17 cellular contexts compared by ENCODE assay signal in the genomic region with DNA sequence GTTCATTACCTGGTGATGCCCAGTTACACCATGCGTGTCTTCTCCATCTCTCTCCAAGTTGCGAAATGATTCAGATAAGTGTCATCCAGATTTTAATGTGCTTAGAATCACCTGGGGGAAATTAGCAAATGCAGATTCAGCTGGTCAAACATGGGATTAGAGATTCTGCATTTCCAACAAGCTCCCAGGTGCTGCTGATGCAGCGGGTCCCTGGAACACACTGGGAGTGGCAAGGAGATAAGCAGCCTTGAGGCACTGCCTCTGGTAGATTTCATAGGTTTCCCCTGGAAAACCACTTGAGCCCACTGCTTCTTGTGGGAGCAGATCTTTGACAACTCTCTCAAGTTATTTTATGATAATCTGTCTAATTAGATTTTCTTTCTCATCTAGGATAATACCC.
DNase-seq lines count a peak whose midpoint lies in the region; ATAC-seq, FAIRE-seq and TF ChIP-seq lines count a peak whose summit lies in the region.
"Had no signal": no experiment of that assay in that cellular context is flagged by ENCODE, and none has a peak within 500 bp of the region (broad histone marks: within the 10 kb centered on the region; RNA-seq: fewer than 3 reads in every experiment).

No MANE protein-coding gene starts in this region.

- no peak overlapping the region for H3K4me2 ChIP-seq in HepG2 (ENCODE audit: low read depth, low read length)

- H3K27me3 ChIP-seq in HepG2 (ENCODE audit: control insufficient read depth in 1 of 2, insufficient read depth in 2 of 2, low read length in 2 of 2) = no peaks in the 10 kb centered on the region
- no peaks in the 10 kb centered on the region for H3K27me3 ChIP-seq in right lobe of liver
- peaks cover 0 to 4% (median 0%) of the 10 kb centered on the region in 4 donors for H3K27me3 ChIP-seq in esophagus muscularis mucosa

- CTCF ChIA-PET in HepG2 (lab: Yijun Ruan, JAX; ENCODE audit: low intra/inter-chr PET ratio, low total read pairs) = no interaction called here

- no peak for TF ChIP-seq CTCF in HepG2 (CRISPR knock-in tag; IDR thresholded peaks at IDR 0.05)
- no peak for TF ChIP-seq CTCF in right lobe of liver (IDR thresholded peaks at IDR 0.05)
- TF ChIP-seq CTCF in esophagus muscularis mucosa (IDR thresholded peaks at IDR 0.05) = no peak

- H3K4me1 ChIP-seq in HepG2 (ENCODE audit: insufficient read depth, low read length) (no peaks in the 10 kb centered on the region), right lobe of liver (no peaks in the 10 kb centered on the region), esophagus muscularis mucosa (peaks cover 0 to 20% (median 9%) of the 10 kb centered on the region in 4 donors)
- H3K4me1 ChIP-seq: HAP-1 had no signal

- 97% methylated on average over 3 of the region's 3 CpGs for WGBS in HepG2 (ENCODE audit: low lambda C conversion rate)
- WGBS in right lobe of liver (ENCODE audit: insufficient coverage, low coverage, low lambda C conversion rate, missing lambda C conversion rate) = 71% methylated on average over 1 of the region's 3 CpGs
- 89% methylated on average over 3 of the region's 3 CpGs for WGBS in esophagus muscularis mucosa

- intact Hi-C loops in HepG2 (cut with micrococcal nuclease; ENCODE audit: unreplicated experiment) = no loop called here
- intact Hi-C loops in right lobe of liver (cut with DNase I) = no loop called here
- intact Hi-C loops in esophagus muscularis mucosa (cut with DNase I) = no loop called here

- H3K27ac ChIP-seq in HepG2 (ENCODE audit: extremely low read length, insufficient read depth, low read length) (no peak overlapping the region), right lobe of liver (no peak overlapping the region), esophagus muscularis mucosa (replicated peaks in 1 of 4) (no peak overlapping the region)
- H3K27ac ChIP-seq: 22Rv1, GM23248 had no signal

- POLR2A ChIA-PET in HepG2 (lab: Yijun Ruan, JAX) = no interaction called here

- no peaks in the 10 kb centered on the region for H4K20me1 ChIP-seq in HepG2 (ENCODE audit: insufficient read depth, low read length)

- H3K9ac ChIP-seq in HepG2 (ENCODE audit: insufficient read depth, low read depth, low read length) = no peak overlapping the region
- H3K9ac ChIP-seq: GM23248 had no signal

- FAIRE-seq in HepG2 (lab: Jason Lieb, UNC) = no peak
- FAIRE-seq in GM12891 (lab: Jason Lieb, UNC) = no peak
- FAIRE-seq: D721Med had no signal

- BruUV-seq in HepG2 (replicated peaks; lab: Mats Ljungman, UMichigan) = no TSS peak

- H2AFZ ChIP-seq in HepG2 (ENCODE audit: low read length) = no peak overlapping the region
- H2AFZ ChIP-seq: GM23248 had no signal

- no peak for TF ChIP-seq EP300 in HepG2 (IDR thresholded peaks at IDR 0.05; ENCODE audit: low read depth in 2 of 2, low read length in 2 of 2)
- TF ChIP-seq EP300 in HepG2 (CRISPR knock-in tag; IDR thresholded peaks at IDR 0.05; ENCODE audit: borderline replicate concordance) = no peak
- no peak for TF ChIP-seq EP300 in esophagus muscularis mucosa (IDR thresholded peaks at IDR 0.05)

- TF ChIP-seq POLR2A in HepG2 (IDR thresholded peaks at IDR 0.05; ENCODE audit: insufficient read depth in 1 of 2, low read depth in 2 of 2, low read length in 2 of 2) = no peak
- no peak for TF ChIP-seq POLR2A in right lobe of liver (IDR thresholded peaks at IDR 0.05)
- no peak for TF ChIP-seq POLR2A in esophagus muscularis mucosa (IDR thresholded peaks at IDR 0.05; ENCODE audit: low read depth)
- no peak for TF ChIP-seq POLR2A in GM12891 (IDR thresholded peaks at IDR 0.05; ENCODE audit: low read depth, low read length)

- no peak overlapping the region for H3K4me3 ChIP-seq in HepG2 (replicated peaks in 1 of 3; ENCODE audit: insufficient read depth in 1 of 3, low read depth in 2 of 3, low read length in 3 of 3)
- H3K4me3 ChIP-seq in right lobe of liver = no peak overlapping the region
- H3K4me3 ChIP-seq in esophagus muscularis mucosa = no peak overlapping the region
- H3K4me3 ChIP-seq: GM23248, HAP-1 had no signal

- DNase-seq in NCI-H1105 treated with DMSO at 0.1 percent for 48 hours (lab: John Stamatoyannopoulos, UW) = peak; percentile 2
- DNase-seq in NCI-H1105 (lab: John Stamatoyannopoulos, UW) = no peak
- DNase-seq in HepG2 (ENCODE audit: low spot score) = no peak
- no peak for DNase-seq in right lobe of liver
- DNase-seq in esophagus muscularis mucosa (ENCODE audit: extremely low spot score) = peak; percentile 26
- no peak for DNase-seq in GM12891 (ENCODE audit: insufficient read length, low spot score)
- no peak for DNase-seq in MV-4-11 (lab: John Stamatoyannopoulos, UW)
- DNase-seq: CD8-positive, alpha-beta T cell; COR-L47; DMS153; DND-41; GDM1; GM23248 had no signal

- in situ Hi-C loops in HepG2 (cut with HindIII; ENCODE audit: extremely low pct_ligation_motif_present, low pct_unique_long_range_greater_than_20kb) = no loop called here

- H3K9me3 ChIP-seq in HepG2 (ENCODE audit: low read length) = no peaks in the 10 kb centered on the region
- H3K9me3 ChIP-seq in right lobe of liver = no peaks in the 10 kb centered on the region
- no peaks in the 10 kb centered on the region for H3K9me3 ChIP-seq in esophagus muscularis mucosa
- H3K9me3 ChIP-seq: HAP-1 had no signal

- TF ChIP-seq RAD21 in HepG2 (CRISPR knock-in tag; IDR thresholded peaks at IDR 0.05) = no peak

- H3K36me3 ChIP-seq in HepG2 (replicated peaks in 1 of 2; ENCODE audit: control insufficient read depth in 1 of 2, insufficient read depth in 2 of 2, low read length in 2 of 2) (no peaks in the 10 kb centered on the region), right lobe of liver (no peaks in the 10 kb centered on the region), esophagus muscularis mucosa (no peaks in the 10 kb centered on the region)
- H3K36me3 ChIP-seq: HAP-1 had no signal

- ATAC-seq in HepG2 = no peak
- ATAC-seq in right lobe of liver = no peak
- ATAC-seq in GM19351 (IDR thresholded peaks at IDR 0.05; ENCODE audit: unreplicated experiment) = no peak
- ATAC-seq: CD8-positive, alpha-beta T cell had no signal

- no peaks in the 10 kb centered on the region for H3K79me2 ChIP-seq in HepG2 (ENCODE audit: insufficient read depth, low read length)

TF ChIP-seq in HepG2, 621 proteins besides CTCF, POLR2A, EP300 and RAD21:
- TF ChIP-seq CEBPB (IDR thresholded peaks at IDR 0.05; ENCODE audit: borderline replicate concordance, low read depth, low read length) (0 out of 2 replicates have a peak, but pooled peaks have one; percentile 12), MTA3 (CRISPR knock-in tag; IDR thresholded peaks at IDR 0.05) (no peak), CHCHD3 (CRISPR knock-in tag; IDR thresholded peaks at IDR 0.05) (no peak)
- TF ChIP-seq, protein P1, sequence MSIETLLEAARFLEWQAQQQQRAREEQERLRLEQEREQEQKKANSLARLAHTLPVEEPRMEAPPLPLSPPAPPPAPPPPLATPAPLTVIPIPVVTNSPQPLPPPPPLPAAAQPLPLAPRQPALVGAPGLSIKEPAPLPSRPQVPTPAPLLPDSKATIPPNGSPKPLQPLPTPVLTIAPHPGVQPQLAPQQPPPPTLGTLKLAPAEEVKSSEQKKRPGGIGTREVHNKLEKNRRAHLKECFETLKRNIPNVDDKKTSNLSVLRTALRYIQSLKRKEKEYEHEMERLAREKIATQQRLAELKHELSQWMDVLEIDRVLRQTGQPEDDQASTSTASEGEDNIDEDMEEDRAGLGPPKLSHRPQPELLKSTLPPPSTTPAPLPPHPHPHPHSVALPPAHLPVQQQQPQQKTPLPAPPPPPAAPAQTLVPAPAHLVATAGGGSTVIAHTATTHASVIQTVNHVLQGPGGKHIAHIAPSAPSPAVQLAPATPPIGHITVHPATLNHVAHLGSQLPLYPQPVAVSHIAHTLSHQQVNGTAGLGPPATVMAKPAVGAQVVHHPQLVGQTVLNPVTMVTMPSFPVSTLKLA (IDR thresholded peaks at IDR 0.05) = no peak

TF ChIP-seq in GM12891, 5 proteins besides CTCF, POLR2A, EP300 and RAD21:
- TF ChIP-seq SPI1 (IDR thresholded peaks at IDR 0.05; ENCODE audit: low read depth, low read length) (no peak), PAX5 (IDR thresholded peaks at IDR 0.05; ENCODE audit: insufficient read depth, low read length, severe bottlenecking) (no peak), POLR2AphosphoS5 (IDR thresholded peaks at IDR 0.05; ENCODE audit: low read depth, low read length) (no peak), POU2F2 (IDR thresholded peaks at IDR 0.05; ENCODE audit: low read depth, low read length) (no peak), TAF1 (IDR thresholded peaks at IDR 0.05; ENCODE audit: low read depth, low read length) (no peak)

Comparison
In these comparisons a context has a peak if more than half of its experiments do, and no peak if none do; other contexts are left out.
1. DNase-seq: peak in NCI-H1105 treated with DMSO at 0.1 percent for 48 hours (single experiment) and esophagus muscularis mucosa (single experiment); none in NCI-H1105 (single experiment), HepG2 (single experiment), right lobe of liver (0 of 3), GM12891 (single experiment) and MV-4-11 (single experiment).